In the genomic region with DNA sequence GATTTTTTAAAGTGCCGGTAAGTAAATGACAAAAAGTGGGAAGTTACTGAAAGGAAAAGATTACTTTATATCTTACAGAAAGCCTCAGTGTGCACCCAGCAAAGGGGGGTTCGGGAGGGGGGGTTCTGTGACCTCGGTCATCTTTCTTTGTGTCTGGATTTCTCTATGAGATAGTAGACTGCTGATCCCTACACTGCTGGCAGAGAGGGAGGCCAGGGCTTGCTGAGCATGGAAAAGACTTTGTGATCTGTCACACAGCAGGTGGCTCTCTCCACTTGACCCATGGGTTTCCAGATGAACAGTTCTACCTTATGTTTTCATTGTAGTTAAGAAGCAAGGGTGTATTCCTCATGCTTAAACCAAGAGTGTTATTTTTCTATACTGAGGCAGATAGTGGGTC, we compare ENCODE assay signal across 18 cellular contexts.
DNase-seq lines count a peak whose midpoint lies in the region; ATAC-seq, FAIRE-seq and TF ChIP-seq lines count a peak whose summit lies in the region.
"Had no signal": no experiment of that assay in that cellular context is flagged by ENCODE, and none has a peak within 500 bp of the region (broad histone marks: within the 10 kb centered on the region; RNA-seq: fewer than 3 reads in every experiment).

No MANE protein-coding gene starts in this region.

- no peak overlapping the region for H4K8ac ChIP-seq in H1 (ENCODE audit: extremely low read depth, insufficient read depth, low read length)

- CTCF ChIA-PET in H1 (lab: Charles Lee; ENCODE audit: partially characterized antibody): interaction anchor here (1.0 kb wide), 1 partner anchor 40 kb away, joined by 4 read pairs; no protein-coding TSS in a partner anchor

- H3K9ac ChIP-seq in H1 (replicated peaks in 1 of 4; ENCODE audit: extremely low read depth in 1 of 4, low read depth in 3 of 4, low read length in 3 of 4) (no peak overlapping the region), smooth muscle cell (ENCODE audit: low read depth) (no peak overlapping the region)

- H4K20me1 ChIP-seq in H1 (replicated peaks in 1 of 2; ENCODE audit: control insufficient read depth in 1 of 2, insufficient read depth in 2 of 2, low read length in 2 of 2) (no peaks in the 10 kb centered on the region), smooth muscle cell (ENCODE audit: low read depth) (no peaks in the 10 kb centered on the region)

- H2BK12ac ChIP-seq in H1 (ENCODE audit: low read depth, low read length): no peak overlapping the region

- no peaks in the 10 kb centered on the region for H3F3A ChIP-seq in smooth muscle cell (ENCODE audit: low read depth)

- H3K4me2 ChIP-seq in H1 (ENCODE audit: insufficient read depth in 1 of 2, low read depth in 2 of 2, low read length in 2 of 2) (no peak overlapping the region), smooth muscle cell (no peak overlapping the region)

- no peak overlapping the region for H2AFZ ChIP-seq in H1 (ENCODE audit: low read length)
- H2AFZ ChIP-seq in smooth muscle cell (ENCODE audit: low read depth): peak overlapping the region; percentile 39

- no peak overlapping the region for H3K23ac ChIP-seq in H1 (ENCODE audit: insufficient read length)

- 45% methylated on average over 3 of the region's 3 CpGs; no CpG with 5 or more reads in 1 of the 2 experiments for WGBS in H1 (ENCODE audit: extremely low coverage in 1 of 2, insufficient coverage in 1 of 2, insufficient read length in 1 of 2, insufficient replicate concordance in 2 of 2, low coverage in 1 of 2, low lambda C conversion rate in 2 of 2, missing lambda C conversion rate in 1 of 2), 2 experiments
- 33% methylated on average over 3 of the region's 3 CpGs for WGBS in smooth muscle cell (ENCODE audit: low lambda C conversion rate)

- TF ChIP-seq CTCF in H1 (IDR thresholded peaks at IDR 0.05; ENCODE audit: control extremely low read depth in 1 of 3, insufficient read depth in 1 of 3, low read depth in 1 of 3, low read length in 3 of 3) (no peak), smooth muscle cell (IDR thresholded peaks at IDR 0.05; ENCODE audit: borderline replicate concordance, insufficient read depth, poor library complexity, severe bottlenecking) (no peak), mucosa of descending colon (IDR thresholded peaks at IDR 0.05) (no peak)

- H3K79me1 ChIP-seq in H1 (ENCODE audit: low read depth, low read length): no peaks in the 10 kb centered on the region

- intact Hi-C loops in mucosa of descending colon (cut with DNase I, micrococcal nuclease): no loop called here

- DNase-seq in NCI-H748 (lab: John Stamatoyannopoulos, UW; ENCODE audit: unreplicated experiment) (peak; percentile 19), NCI-H748 treated with DMSO at 0.1 percent for 48 hours (lab: John Stamatoyannopoulos, UW) (no peak), NCI-H524 (lab: John Stamatoyannopoulos, UW) (peak; percentile 64 to 83), H1 (ENCODE audit: low read depth in 1 of 2, low spot score in 2 of 2) (no peak), smooth muscle cell (lab: John Stamatoyannopoulos, UW; ENCODE audit: unreplicated experiment) (no peak), epidermal melanocyte (ENCODE audit: insufficient read length, low spot score) (no peak), mucosa of descending colon (no peak)
- DNase-seq: activated CD4-positive, alpha-beta T cell treated with anti-CD3 and anti-CD28 coated beads, Interleukin-2, amount 50 U/mL, for 4 hours; activated T-cell treated with anti-CD3 and anti-CD28 coated beads, Interleukin-2, amount 50 U/mL, for 72 hours; hippocampal formation; stimulated activated naive CD8-positive, alpha-beta T cell treated with anti-CD3 and anti-CD28 coated beads, Interleukin-15, amount 100 ng/mL, for 72 hours had no signal

- no peak overlapping the region for H2AK5ac ChIP-seq in H1 (ENCODE audit: low read depth, low read length)

- POLR2A ChIA-PET in H1 (lab: Charles Lee; ENCODE audit: partially characterized antibody): no interaction called here

- H3K4me1 ChIP-seq in H1 (replicated peaks in 1 of 4; ENCODE audit: control insufficient read depth in 3 of 4, insufficient read depth in 4 of 4, low read length in 3 of 4) (peaks cover 0 to 6% (median 1%) of the 10 kb centered on the region in 4 experiments; a peak in 1 of 7 replicates), smooth muscle cell (ENCODE audit: low read depth) (no peaks in the 10 kb centered on the region), mucosa of descending colon (ENCODE audit: low read depth) (no peaks in the 10 kb centered on the region)

- no peak overlapping the region for H3K14ac ChIP-seq in H1 (ENCODE audit: insufficient read length)

- no peaks in the 10 kb centered on the region for H3K36me3 ChIP-seq in H1 (ENCODE audit: control insufficient read depth in 2 of 4, insufficient read depth in 4 of 4, low read length in 3 of 4)
- no peaks in the 10 kb centered on the region for H3K36me3 ChIP-seq in smooth muscle cell (ENCODE audit: low read depth)
- no peaks in the 10 kb centered on the region for H3K36me3 ChIP-seq in mucosa of descending colon (ENCODE audit: low read depth)
- H3K36me3 ChIP-seq: neutrophil had no signal

- H3K27me3 ChIP-seq in H1 (replicated peaks in 1 of 4; ENCODE audit: control insufficient read depth in 3 of 4, extremely low read depth in 1 of 4, insufficient read depth in 3 of 4, low read length in 3 of 4) (no peaks in the 10 kb centered on the region), smooth muscle cell (ENCODE audit: low read depth) (no peaks in the 10 kb centered on the region)
- H3K27me3 ChIP-seq: neutrophil had no signal

- no peak overlapping the region for H3K4ac ChIP-seq in H1 (replicated peaks; ENCODE audit: insufficient read length, low read depth, low read length)

- no peak for TF ChIP-seq RAD21 in H1 (IDR thresholded peaks at IDR 0.05 in 1 of 2, conservative IDR thresholded peaks at IDR 0.05 in 1 of 2; ENCODE audit: low read depth in 2 of 2, low read length in 2 of 2)

- H2BK5ac ChIP-seq in H1 (ENCODE audit: low read depth, low read length): no peak overlapping the region

- H3K4me3 ChIP-seq in H1 (ENCODE audit: extremely low read depth in 1 of 4, insufficient read depth in 2 of 4, low read depth in 3 of 4, low read length in 4 of 4): no peak overlapping the region
- no peak overlapping the region for H3K4me3 ChIP-seq in smooth muscle cell
- no peak overlapping the region for H3K4me3 ChIP-seq in mucosa of descending colon
- H3K4me3 ChIP-seq: coronary artery, lung had no signal

- H3K9me3 ChIP-seq in H1 (ENCODE audit: insufficient read depth in 2 of 2, low read depth in 1 of 2, low read length in 1 of 2) (no peaks in the 10 kb centered on the region), smooth muscle cell (replicated peaks; ENCODE audit: low read depth) (no peaks in the 10 kb centered on the region), mucosa of descending colon (no peaks in the 10 kb centered on the region)
- H3K9me3 ChIP-seq: neutrophil had no signal

- H3K79me2 ChIP-seq in H1 (ENCODE audit: control insufficient read depth in 1 of 2, insufficient read depth in 2 of 2, low read length in 2 of 2) (no peaks in the 10 kb centered on the region), smooth muscle cell (ENCODE audit: low read depth) (no peaks in the 10 kb centered on the region)

- ATAC-seq in GM19397 (IDR thresholded peaks at IDR 0.05; ENCODE audit: unreplicated experiment) (no peak), mucosa of descending colon (no peak)
- ATAC-seq: activated T-cell treated with anti-CD3 and anti-CD28 coated beads, Interleukin-2, amount 50 U/mL, for 72 hours; HCT116; stimulated activated naive CD8-positive, alpha-beta T cell treated with anti-CD3 and anti-CD28 coated beads, Interleukin-15, amount 100 ng/mL, for 72 hours had no signal

- peak; percentile 50 for FAIRE-seq in H1 (lab: Jason Lieb, UNC)
- FAIRE-seq: D721Med, RCC 7860 had no signal

- no peak overlapping the region for H3K18ac ChIP-seq in H1 (ENCODE audit: extremely low read depth, low read length)

- no peaks in the 10 kb centered on the region for H3K23me2 ChIP-seq in H1 (ENCODE audit: low read depth, low read length)

- H2BK20ac ChIP-seq in H1 (ENCODE audit: low read length): no peak overlapping the region

- H2BK120ac ChIP-seq in H1 (replicated peaks; ENCODE audit: low read depth, low read length): no peak overlapping the region

- no peak overlapping the region for H4K5ac ChIP-seq in H1 (ENCODE audit: insufficient read length, low read depth, low read length)

- no peak overlapping the region for H3K56ac ChIP-seq in H1 (replicated peaks; ENCODE audit: insufficient read length, low read depth, low read length)

- TF ChIP-seq EP300 in H1 (IDR thresholded peaks at IDR 0.05; ENCODE audit: borderline replicate concordance in 1 of 2, low read depth in 2 of 2, low read length in 2 of 2): no peak

- no peak overlapping the region for H3K27ac ChIP-seq in H1 (ENCODE audit: low read depth, low read length)
- no peak overlapping the region for H3K27ac ChIP-seq in smooth muscle cell (ENCODE audit: low read depth)
- H3K27ac ChIP-seq: coronary artery, neutrophil had no signal

- no peak for TF ChIP-seq POLR2A in H1 (IDR thresholded peaks at IDR 0.05; ENCODE audit: control extremely low read depth in 1 of 2, low read depth in 2 of 2, low read length in 2 of 2)

- no peak overlapping the region for H2BK15ac ChIP-seq in H1 (ENCODE audit: low read length)

- no peak overlapping the region for H4K91ac ChIP-seq in H1 (replicated peaks; ENCODE audit: insufficient read length, low read length)

TF ChIP-seq in H1, 55 proteins besides CTCF, POLR2A, EP300 and RAD21 (continues in another document):
- TF ChIP-seq YY1 (IDR thresholded peaks at IDR 0.05; ENCODE audit: low read depth, low read length): no peak
- no peak for TF ChIP-seq TAF7 (optimal IDR thresholded peaks at IDR 0.05; ENCODE audit: borderline replicate concordance, low read depth, low read length)
- no peak for TF ChIP-seq RNF2 (IDR thresholded peaks at IDR 0.05; ENCODE audit: borderline replicate concordance, low read depth, low read length, missing control alignments, poor library complexity, severe bottlenecking)
- no peak for TF ChIP-seq SIX5 (IDR thresholded peaks at IDR 0.05; ENCODE audit: low read depth, low read length)
- TF ChIP-seq BACH1 (IDR thresholded peaks at IDR 0.05; ENCODE audit: low read length): no peak
- TF ChIP-seq KDM1A (IDR thresholded peaks at IDR 0.05; ENCODE audit: borderline replicate concordance, low read length): no peak
- no peak for TF ChIP-seq CBX5 (IDR thresholded peaks at IDR 0.05; ENCODE audit: low read depth, low read length)
- no peak for TF ChIP-seq TEAD4 (IDR thresholded peaks at IDR 0.05; ENCODE audit: low read depth, low read length)
- TF ChIP-seq SP4 (IDR thresholded peaks at IDR 0.05; ENCODE audit: low read length): no peak
- TF ChIP-seq SAP30 (IDR thresholded peaks at IDR 0.05; ENCODE audit: insufficient read depth, insufficient replicate concordance, low read length): no peak
- no peak for TF ChIP-seq TBP (IDR thresholded peaks at IDR 0.05; ENCODE audit: low read depth, low read length)
- TF ChIP-seq GABPA (IDR thresholded peaks at IDR 0.05; ENCODE audit: borderline replicate concordance, insufficient read depth, low read length): no peak
- no peak for TF ChIP-seq SRF (IDR thresholded peaks at IDR 0.05; ENCODE audit: low read depth, low read length)
- no peak for TF ChIP-seq FOSL1 (IDR thresholded peaks at IDR 0.05; ENCODE audit: insufficient read depth, low read depth, low read length)
- no peak for TF ChIP-seq SP2 (IDR thresholded peaks at IDR 0.05; ENCODE audit: low read length)

Comparison
In these comparisons a context has a peak if more than half of its experiments do, and no peak if none do; other contexts are left out.
1. DNase-seq: peak in NCI-H748 (single experiment) and NCI-H524 (2 of 2); none in NCI-H748 treated with DMSO at 0.1 percent for 48 hours (single experiment), H1 (0 of 2), smooth muscle cell (single experiment), epidermal melanocyte (single experiment) and mucosa of descending colon (0 of 3).